ENCODE assay signal across 8 cellular contexts in the genomic region with DNA sequence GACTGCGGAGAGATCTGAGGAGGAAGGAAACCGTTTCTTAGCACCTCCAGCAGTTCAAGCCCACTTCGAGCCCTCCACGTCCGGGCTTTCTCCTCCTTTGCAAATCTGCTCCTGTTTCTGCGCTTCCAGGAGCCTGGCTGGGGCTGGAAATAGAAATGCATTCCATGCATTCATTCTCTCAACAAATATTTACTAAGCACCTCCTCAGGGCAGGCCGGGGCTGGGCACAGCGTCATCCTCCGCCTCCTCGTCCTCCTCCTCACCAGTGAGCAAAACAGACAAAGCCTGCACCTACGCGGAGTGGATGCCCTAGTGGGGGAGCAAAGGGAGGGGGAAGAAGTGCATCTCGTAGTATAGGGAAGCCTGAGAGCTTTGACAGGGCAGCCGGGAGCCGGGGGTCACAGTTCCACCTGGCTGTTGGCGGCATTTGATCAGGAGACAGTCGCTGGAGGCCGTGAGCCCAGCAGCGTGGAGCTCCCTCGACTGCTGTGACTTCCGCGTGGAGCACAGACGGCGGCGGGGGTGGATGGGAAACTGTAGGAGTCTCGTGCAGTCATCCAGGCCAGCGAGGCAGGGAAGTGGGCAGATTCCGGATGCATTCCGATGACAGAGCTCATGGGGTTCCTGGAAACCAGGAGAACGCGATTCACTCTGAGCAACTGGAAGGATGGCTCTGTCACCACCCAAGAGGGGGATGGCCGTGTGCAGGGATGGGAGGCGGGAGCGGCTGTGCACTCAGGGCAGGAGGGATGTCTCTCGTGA.
DNase-seq lines count a peak whose midpoint lies in the region; ATAC-seq, FAIRE-seq and TF ChIP-seq lines count a peak whose summit lies in the region.
"Had no signal": no experiment of that assay in that cellular context is flagged by ENCODE, and none has a peak within 500 bp of the region (broad histone marks: within the 10 kb centered on the region; RNA-seq: fewer than 3 reads in every experiment).

No MANE protein-coding gene starts in this region.

- H3K4me3 ChIP-seq in kidney (ENCODE audit: low read length in 2 of 2): peak overlapping the region; percentile 14 to 25
- H3K4me3 ChIP-seq in thoracic aorta: peak overlapping the region; percentile 49
- H3K4me3 ChIP-seq: SK-N-MC had no signal

- H3K36me3 ChIP-seq in kidney (ENCODE audit: control insufficient read depth in 1 of 2, insufficient read depth in 2 of 2, low read length in 2 of 2): no peaks in the 10 kb centered on the region
- H3K36me3 ChIP-seq in thoracic aorta: no peaks in the 10 kb centered on the region

- peak overlapping the region in 1 of 2 donors; percentile 63 for H3K9ac ChIP-seq in kidney (ENCODE audit: low read length in 2 of 2)

- TF ChIP-seq CTCF in kidney (IDR thresholded peaks at IDR 0.05; ENCODE audit: borderline replicate concordance, extremely low read depth, insufficient read depth): no peak
- TF ChIP-seq CTCF in thoracic aorta (IDR thresholded peaks at IDR 0.05): no peak

- H3K27me3 ChIP-seq in thoracic aorta (replicated peaks; ENCODE audit: insufficient read depth): no peaks in the 10 kb centered on the region

- no peak for ATAC-seq in thoracic aorta (ENCODE audit: insufficient number of reproducible peaks, low FRiP score, low read depth)
- ATAC-seq in GM21723 (IDR thresholded peaks at IDR 0.05; ENCODE audit: unreplicated experiment): no peak
- no peak for ATAC-seq in HG02870 (IDR thresholded peaks at IDR 0.05; ENCODE audit: unreplicated experiment)

- FAIRE-seq in kidney (lab: Jason Lieb, UNC): no peak

- H3K9me3 ChIP-seq in kidney (ENCODE audit: control insufficient read depth in 1 of 2, low read length in 2 of 2) (no peaks in the 10 kb centered on the region), thoracic aorta (no peaks in the 10 kb centered on the region)

- DNase-seq in HT-29 (ENCODE audit: low spot score): peak; percentile 83
- peak; percentile 93 for DNase-seq in astrocyte of the hippocampus (ENCODE audit: low read depth, low spot score)
- peak; percentile 88 for DNase-seq in kidney
- DNase-seq in thoracic aorta (ENCODE audit: low spot score): no peak
- DNase-seq in mesenteric fat pad (ENCODE audit: low spot score): no peak

- intact Hi-C loops in kidney (cut with DNase I): no loop called here

- H3K27ac ChIP-seq in kidney (ENCODE audit: low read depth in 2 of 2, low read length in 2 of 2) (peak overlapping the region; percentile 78 to 81), thoracic aorta (no peak overlapping the region)
- H3K27ac ChIP-seq: SK-N-MC had no signal

- peaks cover 17 to 18% of the 10 kb centered on the region in 2 donors for H3K4me1 ChIP-seq in kidney (ENCODE audit: control insufficient read depth in 1 of 2, insufficient read depth in 1 of 2, low read depth in 1 of 2, low read length in 2 of 2)
- peaks cover 4 to 23% of the 10 kb centered on the region in 2 donors for H3K4me1 ChIP-seq in thoracic aorta (ENCODE audit: control insufficient read depth in 1 of 2, low read depth in 2 of 2)

Comparison
In these comparisons a context has a peak if more than half of its experiments do, and no peak if none do; other contexts are left out.
1. DNase-seq: peak in HT-29 (single experiment), astrocyte of the hippocampus (single experiment) and kidney (single experiment); none in thoracic aorta (single experiment) and mesenteric fat pad (single experiment).
2. H3K27ac ChIP-seq: peak in kidney (2 of 2); none in thoracic aorta (0 of 2).